ENCODE assay signal across 1 cellular context in genomic region chr10:24722131-24722675, GRCh38.
TF ChIP-seq lines count a peak whose summit lies in the region.

No MANE protein-coding gene starts in this region.

TF ChIP-seq in HCT116, 20 proteins besides CTCF, POLR2A, EP300 and RAD21 (continued from another document):
- no peak for TF ChIP-seq MAX (IDR thresholded peaks at IDR 0.05)
- no peak for TF ChIP-seq SRF (IDR thresholded peaks at IDR 0.05; ENCODE audit: low read depth)
- no peak for TF ChIP-seq POLR2AphosphoS5 (IDR thresholded peaks at IDR 0.05; ENCODE audit: low read depth, low read length)
- TF ChIP-seq SIN3A (IDR thresholded peaks at IDR 0.05; ENCODE audit: low read depth) = no peak
- no peak for TF ChIP-seq REST (IDR thresholded peaks at IDR 0.05; ENCODE audit: low read depth)
